ENCODE assay signal across 19 cellular contexts in genomic region chr2:208179028-208179609, GRCh38. TPM values are rescaled to one million over a fixed set of nuclear protein-coding genes. Genes with fewer than 3 reads are reported as not detected.
A peak's percentile ranks its signal among the peaks of the same experiment; 100 is the strongest.
DNase-seq lines count a peak whose midpoint lies in the region; ATAC-seq and TF ChIP-seq lines count a peak whose summit lies in the region.
"Had no signal": no experiment of that assay in that cellular context is flagged by ENCODE, and none has a peak within 500 bp of the region (broad histone marks: within the 10 kb centered on the region; RNA-seq: fewer than 3 reads in every experiment).

No MANE protein-coding gene starts in this region.

- H3K79me1 ChIP-seq in mesendoderm (ENCODE audit: low read length) = no peaks in the 10 kb centered on the region

- no peak overlapping the region for H3K4me2 ChIP-seq in mesendoderm (ENCODE audit: low read length)
- H3K4me2 ChIP-seq: KMS-11 had no signal

- H3K27ac ChIP-seq in WERI-Rb-1 (no peak overlapping the region), mesendoderm (ENCODE audit: low read depth, low read length) (no peak overlapping the region)
- H3K27ac ChIP-seq: ascending aorta, KMS-11, left ventricle myocardium inferior had no signal

- no peak overlapping the region for H3K4ac ChIP-seq in mesendoderm (ENCODE audit: low read depth, low read length)

- H3K4me1 ChIP-seq in mesendoderm (ENCODE audit: control insufficient read depth, low read depth, low read length) = peaks cover 5% of the 10 kb centered on the region
- H3K4me1 ChIP-seq: ascending aorta, left ventricle myocardium inferior had no signal

- no peaks in the 10 kb centered on the region for H3K79me2 ChIP-seq in mesendoderm (ENCODE audit: control insufficient read depth, insufficient read depth, low read length)

- ATAC-seq in HG02623 (IDR thresholded peaks at IDR 0.05; ENCODE audit: unreplicated experiment) = no peak
- ATAC-seq in HG02852 (IDR thresholded peaks at IDR 0.05; ENCODE audit: unreplicated experiment) = no peak

- H2AK5ac ChIP-seq in mesendoderm (ENCODE audit: low read length) = no peak overlapping the region

- DNase-seq in H7 = peak; percentile 25
- DNase-seq in WERI-Rb-1 = no peak
- peak; percentile 59 for DNase-seq in mesendoderm
- no peak for DNase-seq in NCI-H128 (lab: John Stamatoyannopoulos, UW; ENCODE audit: unreplicated experiment)
- DNase-seq: activated B cell treated with CpG ODN at 0.5 μM for 24 hours, activated gamma-delta T cell, AML-193, HCEC 1CT, left ventricle myocardium inferior, naive B cell, NCI-H187, substantia nigra, SW 1271 had no signal

- no peak overlapping the region for H4K8ac ChIP-seq in mesendoderm (ENCODE audit: low read depth, low read length)

- no peak overlapping the region for H4K5ac ChIP-seq in mesendoderm (ENCODE audit: low read length)

- H2BK5ac ChIP-seq in mesendoderm (ENCODE audit: low read length) = no peak overlapping the region

- WGBS in mesendoderm (ENCODE audit: extremely low coverage, insufficient coverage, low lambda C conversion rate) = no CpG with 5 or more reads among the region's 4 CpGs

- H3K27me3 ChIP-seq in H7 (ENCODE audit: control insufficient read depth, insufficient read depth, low read length) (no peaks in the 10 kb centered on the region; the same call in 1 of the 2 replicates), WERI-Rb-1 (ENCODE audit: insufficient read depth, low read depth, severe bottlenecking) (no peaks in the 10 kb centered on the region), mesendoderm (ENCODE audit: insufficient read depth, low read length, poor library complexity) (no peaks in the 10 kb centered on the region)
- H3K27me3 ChIP-seq: ascending aorta had no signal

- TF ChIP-seq CTCF in WERI-Rb-1 (IDR thresholded peaks at IDR 0.05; ENCODE audit: low read depth, low read length) = 0 out of 2 replicates have a peak, but pooled peaks have one; percentile 9

- no peak overlapping the region for H3K56ac ChIP-seq in mesendoderm (ENCODE audit: low read length)

- no peak overlapping the region for H3K9ac ChIP-seq in mesendoderm (ENCODE audit: low read length)
- H3K9ac ChIP-seq: KMS-11 had no signal

- H3K9me3 ChIP-seq in WERI-Rb-1 (ENCODE audit: severe bottlenecking) = no peaks in the 10 kb centered on the region
- H3K9me3 ChIP-seq: ascending aorta, left ventricle myocardium inferior had no signal

- no peak overlapping the region for H2BK15ac ChIP-seq in mesendoderm (replicated peaks; ENCODE audit: low read depth)

- H2BK120ac ChIP-seq in mesendoderm (ENCODE audit: low read depth, low read length) = no peak overlapping the region

- no peak overlapping the region for H3K23ac ChIP-seq in mesendoderm (ENCODE audit: low read length)

- no peak overlapping the region for H3K18ac ChIP-seq in mesendoderm (ENCODE audit: low read length)

- no peaks in the 10 kb centered on the region for H3K36me3 ChIP-seq in H7 (replicated peaks; ENCODE audit: control insufficient read depth, insufficient read depth, low read length)
- no peaks in the 10 kb centered on the region for H3K36me3 ChIP-seq in WERI-Rb-1
- H3K36me3 ChIP-seq in mesendoderm (ENCODE audit: control insufficient read depth, insufficient read depth, low read length) = no peaks in the 10 kb centered on the region
- H3K36me3 ChIP-seq: ascending aorta, left ventricle myocardium inferior had no signal

- no peak overlapping the region for H3K4me3 ChIP-seq in H7 (ENCODE audit: insufficient read depth, low read depth, low read length)
- no peak overlapping the region for H3K4me3 ChIP-seq in WERI-Rb-1 (ENCODE audit: low read depth, low read length)
- H3K4me3 ChIP-seq in mesendoderm (ENCODE audit: low read length) = no peak overlapping the region
- H3K4me3 ChIP-seq: ascending aorta, left ventricle myocardium inferior had no signal

RNA-seq across cellular contexts. Expression of gene C2orf80, which starts 10.7 kb away (rescaled TPM):
- 0.76 TPM in 1 of 2 replicates, not detected in the other for total RNA-seq in H7 (2014; rRNA removed; shearing (Covaris generic))
- 1.2 TPM for polyA plus RNA-seq in mesendoderm (2013, experiment 1 of 2)
- polyA plus RNA-seq in mesendoderm (2013, experiment 2 of 2) = 1.6 TPM
- total RNA-seq: activated B cell treated with CpG ODN at 0.5 μM for 24 hours, ascending aorta, left ventricle myocardium inferior, pulmonary artery endothelial cell had no signal
- polyA plus RNA-seq: esophagus had no signal

RNA-seq across cellular contexts. Expression of gene CRYGA, which starts 15.7 kb away (rescaled TPM):
- not detected in 2 replicates for total RNA-seq in H7 (2014; rRNA removed; shearing (Covaris generic))
- not detected for polyA plus RNA-seq in mesendoderm (2013, experiment 1 of 2)
- polyA plus RNA-seq in mesendoderm (2013, experiment 2 of 2) = not detected
- total RNA-seq: activated B cell treated with CpG ODN at 0.5 μM for 24 hours, ascending aorta, left ventricle myocardium inferior, pulmonary artery endothelial cell had no signal
- polyA plus RNA-seq: esophagus had no signal

RNA-seq across cellular contexts. Expression of gene CRYGB, which starts 33.2 kb away (rescaled TPM):
- 0.94 TPM in 1 of 2 replicates, not detected in the other for total RNA-seq in H7 (2014; rRNA removed; shearing (Covaris generic))
- polyA plus RNA-seq in mesendoderm (2013, experiment 1 of 2) = 1.1 TPM
- polyA plus RNA-seq in mesendoderm (2013, experiment 2 of 2) = 0.90 TPM
- total RNA-seq: activated B cell treated with CpG ODN at 0.5 μM for 24 hours, ascending aorta, left ventricle myocardium inferior, pulmonary artery endothelial cell had no signal
- polyA plus RNA-seq: esophagus had no signal

RNA-seq across cellular contexts. Expression of gene CRYGC, which starts 49.5 kb away (rescaled TPM):
- not detected in 2 replicates for total RNA-seq in H7 (2014; rRNA removed; shearing (Covaris generic))
- polyA plus RNA-seq in mesendoderm (2013, experiment 1 of 2) = not detected
- polyA plus RNA-seq in mesendoderm (2013, experiment 2 of 2) = not detected
- total RNA-seq: activated B cell treated with CpG ODN at 0.5 μM for 24 hours, ascending aorta, left ventricle myocardium inferior, pulmonary artery endothelial cell had no signal
- polyA plus RNA-seq: esophagus had no signal

RNA-seq across cellular contexts. Expression of gene CRYGD, which starts 54.8 kb away (rescaled TPM):
- total RNA-seq in H7 (2014; rRNA removed; shearing (Covaris generic)) = 5.2 and 5.5 TPM in 2 replicates
- 2.1 TPM for polyA plus RNA-seq in mesendoderm (2013, experiment 1 of 2)
- polyA plus RNA-seq in mesendoderm (2013, experiment 2 of 2) = 1.9 TPM
- total RNA-seq: activated B cell treated with CpG ODN at 0.5 μM for 24 hours, ascending aorta, left ventricle myocardium inferior, pulmonary artery endothelial cell had no signal
- polyA plus RNA-seq: esophagus had no signal

Comparison
In these comparisons a context has a peak if more than half of its experiments do, and no peak if none do; other contexts are left out.
1. DNase-seq: peak in H7 (single experiment) and mesendoderm (single experiment); none in WERI-Rb-1 (single experiment) and NCI-H128 (single experiment).